ENCODE assay signal across 8 cellular contexts in genomic region chr1:921011-921837, GRCh38. TPM values are rescaled to one million over a fixed set of nuclear protein-coding genes. Genes with fewer than 3 reads are reported as not detected.
DNase-seq lines count a peak whose midpoint lies in the region; ATAC-seq and TF ChIP-seq lines count a peak whose summit lies in the region.

No MANE protein-coding gene starts in this region.

- peak overlapping the region in 2 of 7 donors; percentile 22 to 90 for H3K27ac Mint-ChIP-seq in CD4-positive, alpha-beta memory T cell

- intact Hi-C loops in CD4-positive, alpha-beta memory T cell (cut with micrococcal nuclease): loop anchor here (5.0 kb wide), 1 partner anchor 36 kb away; the partner anchor contains the start of gene NOC2L
- intact Hi-C loops in gastrocnemius medialis (cut with DNase I; ENCODE audit: low total_unique reads): loop anchor here (1.0 to 5.0 kb wide), 3 partner anchors 17 to 186 kb away; partner anchors contain the start of gene HES4

- peak in 1 of 5 donors; percentile 29 for DNase-seq in CD4-positive, alpha-beta memory T cell
- DNase-seq in NCI-H748 treated with DMSO at 0.1 percent for 48 hours (lab: John Stamatoyannopoulos, UW): peak; percentile 19
- peak in 43 of 58 donors; percentile 4 to 66 (median 29) for DNase-seq in anterior cingulate cortex (lab: John Stamatoyannopoulos, UW)
- peak; percentile 93 for DNase-seq in hepatic stellate cell (ENCODE audit: low spot score)
- peak in 1 of 2 donors; percentile 51 for DNase-seq in gastrocnemius medialis

- peaks cover 11 to 29% (median 18%) of the 10 kb centered on the region in 4 donors for H3K4me1 Mint-ChIP-seq in CD4-positive, alpha-beta memory T cell

- CTCF ChIA-PET in CD4-positive, alpha-beta memory T cell (lab: Charles Lee; ENCODE audit: partially characterized antibody): interaction anchor here (1.0 to 1.4 kb wide), 2 partner anchors 16 to 63 kb away, joined by 3 read pairs; no protein-coding TSS in a partner anchor
- CTCF ChIA-PET in HEK293 (lab: Yijun Ruan, JAX): interaction anchor here (0.6 to 2.4 kb wide), 4 partner anchors 9 to 55 kb away, joined by 3 to 17 read pairs (median 4); no protein-coding TSS in a partner anchor

- in situ Hi-C loops in gastrocnemius medialis (cut with MboI; ENCODE audit: low sequenced_read_pairs in 4 of 4): no loop called here

- peaks cover 0 to 3% (median 0%) of the 10 kb centered on the region in 8 donors for H3K9me3 Mint-ChIP-seq in CD4-positive, alpha-beta memory T cell

- TF ChIP-seq POLR2A in gastrocnemius medialis (IDR thresholded peaks at IDR 0.05): no peak

- H3K27ac ChIP-seq in CD4-positive, alpha-beta memory T cell (ENCODE audit: low read depth, low read length): no peak overlapping the region
- H3K27ac ChIP-seq in HEK293 (ENCODE audit: extremely low read depth, low read depth, low read length): peak overlapping the region; percentile 63
- H3K27ac ChIP-seq in gastrocnemius medialis: no peak overlapping the region

- no peak overlapping the region for H3K4me3 ChIP-seq in CD4-positive, alpha-beta memory T cell (ENCODE audit: low read length in 2 of 2)
- H3K4me3 ChIP-seq in HEK293 (ENCODE audit: low read depth, low read length) (no peak overlapping the region), gastrocnemius medialis (peak overlapping the region in 1 of 4 donors; percentile 7)

- POLR2A ChIA-PET in CD4-positive, alpha-beta memory T cell (lab: Charles Lee; ENCODE audit: partially characterized antibody): no interaction called here
- POLR2A ChIA-PET in HEK293 (lab: Yijun Ruan, JAX): interaction anchor here (0.6 to 5.2 kb wide), 7 partner anchors 9 to 28 kb away, joined by 5 to 106 read pairs (median 14); no protein-coding TSS in a partner anchor

- H3K9me3 ChIP-seq in CD4-positive, alpha-beta memory T cell (ENCODE audit: control insufficient read depth in 1 of 2, low read length in 2 of 2): no peaks in the 10 kb centered on the region
- H3K9me3 ChIP-seq in HEK293 (ENCODE audit: control insufficient read depth, insufficient read depth, low read depth, low read length): no peaks in the 10 kb centered on the region
- H3K9me3 ChIP-seq in gastrocnemius medialis: no peaks in the 10 kb centered on the region

- peaks cover 32% of the 10 kb centered on the region for H3K4me1 ChIP-seq in CD4-positive, alpha-beta memory T cell (ENCODE audit: insufficient read depth, low read length)
- H3K4me1 ChIP-seq in HEK293 (ENCODE audit: control insufficient read depth, insufficient read depth, low read length): peaks cover 27% of the 10 kb centered on the region
- peaks cover 15 to 32% of the 10 kb centered on the region in 2 donors for H3K4me1 ChIP-seq in gastrocnemius medialis

- H3K27me3 ChIP-seq in CD4-positive, alpha-beta memory T cell (ENCODE audit: insufficient read depth, low read length): peaks cover 34% of the 10 kb centered on the region
- H3K27me3 ChIP-seq in gastrocnemius medialis: peaks cover 16 to 52% (median 25%) of the 10 kb centered on the region in 3 donors

- H3K36me3 Mint-ChIP-seq in CD4-positive, alpha-beta memory T cell: peaks cover 0 to 1% of the 10 kb centered on the region in 2 donors

- peak overlapping the region in 7 of 8 donors; percentile 14 to 47 (median 39) for H3K4me3 Mint-ChIP-seq in CD4-positive, alpha-beta memory T cell

- H3K27me3 Mint-ChIP-seq in CD4-positive, alpha-beta memory T cell: peaks cover 26 to 30% of the 10 kb centered on the region in 2 donors

- peak; percentile 86 for TF ChIP-seq CTCF in HEK293 (tag by site-specific recombination; IDR thresholded peaks at IDR 0.05)
- peak; percentile 34 to 74 (median 55) for TF ChIP-seq CTCF in gastrocnemius medialis (IDR thresholded peaks at IDR 0.05 in 4 of 5, conservative IDR thresholded peaks at IDR 0.05 in 1 of 5)

- ATAC-seq in gastrocnemius medialis (peak; percentile 59 to 60), GM21786 (IDR thresholded peaks at IDR 0.05; ENCODE audit: unreplicated experiment) (no peak), GM19023 (IDR thresholded peaks at IDR 0.05; ENCODE audit: unreplicated experiment) (no peak)

- no peaks in the 10 kb centered on the region for H3K36me3 ChIP-seq in CD4-positive, alpha-beta memory T cell (ENCODE audit: insufficient read depth, low read length)
- peaks cover 0 to 28% of the 10 kb centered on the region in 2 experiments; a peak in 1 of 3 replicates for H3K36me3 ChIP-seq in HEK293 (ENCODE audit: control insufficient read depth in 2 of 2, insufficient read depth in 1 of 2, low read length in 2 of 2)
- no peaks in the 10 kb centered on the region for H3K36me3 ChIP-seq in gastrocnemius medialis

TF ChIP-seq in HEK293, 187 proteins besides CTCF, POLR2A, EP300 and RAD21 (continues in another document):
- TF ChIP-seq YY2 (tag by site-specific recombination; IDR thresholded peaks at IDR 0.05) (no peak), ZNF621 (tag by site-specific recombination; IDR thresholded peaks at IDR 0.05) (no peak), ZNF558 (tag by site-specific recombination; IDR thresholded peaks at IDR 0.05) (no peak), GLIS1 (tag by site-specific recombination; IDR thresholded peaks at IDR 0.05) (peak; percentile 88), ZNF585B (tag by site-specific recombination; IDR thresholded peaks at IDR 0.05) (no peak), OVOL3 (tag by site-specific recombination; IDR thresholded peaks at IDR 0.05) (peak; percentile 8; the same call in 1 of the 2 replicates), ZNF426 (tag by site-specific recombination; IDR thresholded peaks at IDR 0.05) (no peak), ZNF140 (tag by site-specific recombination; IDR thresholded peaks at IDR 0.05) (no peak), ZBTB20 (tag by site-specific recombination; IDR thresholded peaks at IDR 0.05) (peak; percentile 79; the same call in 1 of the 2 replicates), TCF7L2 (IDR thresholded peaks at IDR 0.05; ENCODE audit: borderline replicate concordance, low read depth, low read length) (no peak), ZNF10 (tag by site-specific recombination; IDR thresholded peaks at IDR 0.05) (no peak), ZNF654 (tag by site-specific recombination; IDR thresholded peaks at IDR 0.05; ENCODE audit: low read depth) (no peak), ZFP69B (tag by site-specific recombination; IDR thresholded peaks at IDR 0.05) (peak; percentile 91), ZNF133 (tag by site-specific recombination; IDR thresholded peaks at IDR 0.05) (no peak), ZNF707 (tag by site-specific recombination; IDR thresholded peaks at IDR 0.05) (no peak), ZNF157 (tag by site-specific recombination; IDR thresholded peaks at IDR 0.05) (no peak), ZNF792 (tag by site-specific recombination; IDR thresholded peaks at IDR 0.05) (no peak; the same call in 1 of the 2 replicates), ZNF214 (tag by site-specific recombination; IDR thresholded peaks at IDR 0.05; ENCODE audit: borderline replicate concordance) (no peak), ZNF433 (tag by site-specific recombination; IDR thresholded peaks at IDR 0.05; ENCODE audit: low read depth) (no peak), ZNF248 (tag by site-specific recombination; IDR thresholded peaks at IDR 0.05) (no peak), ZNF530 (tag by site-specific recombination; IDR thresholded peaks at IDR 0.05; ENCODE audit: low read depth) (no peak), OSR2 (tag by site-specific recombination; IDR thresholded peaks at IDR 0.05) (peak; percentile 32; the same call in 1 of the 2 replicates), ZNF645 (tag by site-specific recombination; IDR thresholded peaks at IDR 0.05) (no peak), ZNF148 (tag by site-specific recombination; IDR thresholded peaks at IDR 0.05; ENCODE audit: borderline replicate concordance) (no peak)

RNA-seq across cellular contexts. Expression of gene SAMD11, which starts 2.5 kb away (rescaled TPM):
- total RNA-seq in CD4-positive, alpha-beta memory T cell: not detected
- polyA plus RNA-seq in CD4-positive, alpha-beta memory T cell: under 1 TPM in 1 of 2 donors, not detected in 1; 0.10 TPM
- total RNA-seq in gastrocnemius medialis: under 1 TPM in 2 of 4 donors, not detected in 2; 0.17 to 0.38 TPM

RNA-seq across cellular contexts. Expression of gene NOC2L, which starts 37.8 kb away (rescaled TPM):
- 10 to 100 TPM; 63.6 to 69.5 TPM for total RNA-seq in CD4-positive, alpha-beta memory T cell
- polyA plus RNA-seq in CD4-positive, alpha-beta memory T cell: 10 to 100 TPM; 63.0 to 67.7 TPM
- total RNA-seq in gastrocnemius medialis: 100 to 1,000 TPM in 1 of 4 donors, 10 to 100 TPM in 3; 47.4 to 115 (median 74.2) TPM

RNA-seq across cellular contexts. Expression of gene KLHL17, which starts 39.2 kb away (rescaled TPM):
- 10 to 100 TPM; 43.4 to 46.5 TPM for total RNA-seq in CD4-positive, alpha-beta memory T cell
- polyA plus RNA-seq in CD4-positive, alpha-beta memory T cell: 1 to 10 TPM in 1 of 2 donors, under 1 TPM in 1; 0.89 to 1.7 TPM
- 1 to 10 TPM; 1.3 to 5.7 (median 2.3) TPM for total RNA-seq in gastrocnemius medialis

RNA-seq across cellular contexts. Expression of gene PLEKHN1, which starts 45.1 kb away (rescaled TPM):
- 1 to 10 TPM; 2.2 to 2.9 TPM for total RNA-seq in CD4-positive, alpha-beta memory T cell
- under 1 TPM in 1 of 2 donors, not detected in 1; 0.50 TPM for polyA plus RNA-seq in CD4-positive, alpha-beta memory T cell
- total RNA-seq in gastrocnemius medialis: under 1 TPM in 1 of 4 donors, not detected in 3; 0.23 TPM

Comparison
In these comparisons a context has a peak if more than half of its experiments do, and no peak if none do; other contexts are left out.
1. ATAC-seq: peak in gastrocnemius medialis (2 of 2); none in GM21786 (single experiment) and GM19023 (single experiment).
2. RNA of gene KLHL17, which starts 39.2 kb away (total RNA-seq): 43.4 to 46.5 TPM in CD4-positive, alpha-beta memory T cell; 1.3 to 5.7 TPM in gastrocnemius medialis; every median in the first group is over 4 times any median in the second.